ENCODE assay signal across 21 cellular contexts in the genomic region with DNA sequence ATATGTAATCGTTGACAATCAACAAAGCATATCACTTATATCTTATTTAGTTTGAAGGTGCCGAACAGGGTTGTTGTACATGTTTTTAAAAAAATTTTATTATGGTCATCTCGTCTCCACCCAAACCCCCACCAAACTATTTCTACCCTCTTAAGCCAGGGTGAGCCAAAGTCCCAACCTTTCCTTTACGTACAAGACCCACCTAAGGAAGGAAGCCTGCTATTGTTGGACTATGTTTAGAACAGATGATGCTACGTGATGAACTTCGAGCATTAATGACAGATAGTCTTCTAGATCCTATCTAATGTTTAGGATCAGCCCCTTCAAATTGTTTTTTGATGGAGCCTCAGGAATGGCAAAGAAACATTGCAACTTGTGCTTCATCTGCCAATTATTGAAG. TPM values are rescaled to one million over a fixed set of nuclear protein-coding genes. Genes with fewer than 3 reads are reported as not detected.
DNase-seq lines count a peak whose midpoint lies in the region; ATAC-seq and TF ChIP-seq lines count a peak whose summit lies in the region.
"Had no signal": no experiment of that assay in that cellular context is flagged by ENCODE, and none has a peak within 500 bp of the region (broad histone marks: within the 10 kb centered on the region; RNA-seq: fewer than 3 reads in every experiment).

No MANE protein-coding gene starts in this region.

- TF ChIP-seq CTCF in heart left ventricle (IDR thresholded peaks at IDR 0.05): no peak
- no peak for TF ChIP-seq CTCF in parathyroid adenoma (IDR thresholded peaks at IDR 0.05)

- H3K4me1 Mint-ChIP-seq in stimulated activated effector memory CD8-positive, alpha-beta T cell treated with anti-CD3 and anti-CD28 coated beads, Interleukin-12 subunit alpha, Interleukin-12 subunit beta, amount 100 ng/mL, for 72 hours: peaks cover 17% of the 10 kb centered on the region
- H3K4me1 Mint-ChIP-seq: CD4-positive, CD25-positive, alpha-beta regulatory T cell had no signal

- peak overlapping the region in 11 of 12 donors; percentile 68 to 92 (median 82) for H3K27ac ChIP-seq in heart left ventricle
- H3K27ac ChIP-seq in right cardiac atrium (ENCODE audit: low read length): no peak overlapping the region
- H3K27ac ChIP-seq in parathyroid adenoma: peak overlapping the region; percentile 42
- H3K27ac ChIP-seq: 22Rv1, BLaER1, C4-2B had no signal

- DNase-seq in heart left ventricle: no peak
- no peak for DNase-seq in right cardiac atrium
- no peak for DNase-seq in left ventricle myocardium superior
- DNase-seq in Right ventricle myocardium superior: no peak
- DNase-seq in stimulated activated effector memory CD8-positive, alpha-beta T cell treated with anti-CD3 and anti-CD28 coated beads, Interleukin-12 subunit alpha, Interleukin-12 subunit beta, amount 100 ng/mL, for 72 hours (ENCODE audit: low spot score in 2 of 2): no peak
- DNase-seq: Caco-2; CD4-positive, CD25-positive, alpha-beta regulatory T cell; CD8-positive, alpha-beta T cell; DMS153; DND-41; GOT3; HFFc6 had no signal

- no peak overlapping the region for H2AFZ ChIP-seq in parathyroid adenoma

- no peaks in the 10 kb centered on the region for H3K9me3 Mint-ChIP-seq in stimulated activated effector memory CD8-positive, alpha-beta T cell treated with anti-CD3 and anti-CD28 coated beads, Interleukin-12 subunit alpha, Interleukin-12 subunit beta, amount 100 ng/mL, for 72 hours
- H3K9me3 Mint-ChIP-seq: CD8-positive, alpha-beta T cell had no signal

- peak in 3 of 4 donors; percentile 30 to 76 (median 46) for ATAC-seq in heart left ventricle
- ATAC-seq in right cardiac atrium: no peak
- peak; percentile 47 for ATAC-seq in left ventricle myocardium superior
- no peak for ATAC-seq in Right ventricle myocardium superior (ENCODE audit: poor library complexity)
- ATAC-seq in stimulated activated effector memory CD8-positive, alpha-beta T cell treated with anti-CD3 and anti-CD28 coated beads, Interleukin-12 subunit alpha, Interleukin-12 subunit beta, amount 100 ng/mL, for 72 hours: no peak
- no peak for ATAC-seq in GM18868 (IDR thresholded peaks at IDR 0.05; ENCODE audit: unreplicated experiment)
- ATAC-seq in GM21723 (IDR thresholded peaks at IDR 0.05; ENCODE audit: unreplicated experiment): no peak
- ATAC-seq: CD8-positive, alpha-beta T cell had no signal

- no peaks in the 10 kb centered on the region for H3K36me3 Mint-ChIP-seq in stimulated activated effector memory CD8-positive, alpha-beta T cell treated with anti-CD3 and anti-CD28 coated beads, Interleukin-12 subunit alpha, Interleukin-12 subunit beta, amount 100 ng/mL, for 72 hours
- H3K36me3 Mint-ChIP-seq: CD4-positive, CD25-positive, alpha-beta regulatory T cell; CD8-positive, alpha-beta T cell had no signal

- no peak for TF ChIP-seq POLR2A in heart left ventricle (IDR thresholded peaks at IDR 0.05)

- no peaks in the 10 kb centered on the region for H3K27me3 ChIP-seq in heart left ventricle
- no peaks in the 10 kb centered on the region for H3K27me3 ChIP-seq in right cardiac atrium (ENCODE audit: control insufficient read depth, insufficient read depth)
- no peaks in the 10 kb centered on the region for H3K27me3 ChIP-seq in parathyroid adenoma (ENCODE audit: control insufficient read depth, insufficient read depth, low read length)
- H3K27me3 ChIP-seq: BLaER1 had no signal

- H3K4me1 ChIP-seq in heart left ventricle (peaks cover 0 to 86% (median 62%) of the 10 kb centered on the region in 12 donors), right cardiac atrium (ENCODE audit: control insufficient read depth, insufficient read depth, low read length) (peaks cover 24% of the 10 kb centered on the region), parathyroid adenoma (no peaks in the 10 kb centered on the region)
- H3K4me1 ChIP-seq: HAP-1 had no signal

- H3K36me3 ChIP-seq in heart left ventricle: peaks cover 0 to 9% (median 0%) of the 10 kb centered on the region in 9 donors
- H3K36me3 ChIP-seq in parathyroid adenoma (ENCODE audit: control insufficient read depth, insufficient read depth, low read length): no peaks in the 10 kb centered on the region
- H3K36me3 ChIP-seq: BLaER1, HAP-1 had no signal

- intact Hi-C loops in heart left ventricle (cut with DNase I) (loop anchor here in 5 of 10 donors (5.0 kb wide), 1 partner anchor 41 kb away; no protein-coding TSS in a partner anchor), right cardiac atrium (cut with DNase I) (no loop called here), left ventricle myocardium superior (cut with micrococcal nuclease) (no loop called here), Right ventricle myocardium superior (cut with DNase I) (no loop called here)

- no peak overlapping the region for H3K9ac ChIP-seq in parathyroid adenoma
- H3K9ac ChIP-seq: BLaER1 had no signal

- H3K4me3 Mint-ChIP-seq in stimulated activated effector memory CD8-positive, alpha-beta T cell treated with anti-CD3 and anti-CD28 coated beads, Interleukin-12 subunit alpha, Interleukin-12 subunit beta, amount 100 ng/mL, for 72 hours: no peak overlapping the region
- H3K4me3 Mint-ChIP-seq: B cell; CD4-positive, CD25-positive, alpha-beta regulatory T cell; CD8-positive, alpha-beta T cell; HFFc6 had no signal

- WGBS in heart left ventricle, 4 donors: 57 to 67% (median 64%) methylated on average over 6 of the region's 6 CpGs
- WGBS in right cardiac atrium: 72% methylated on average over 6 of the region's 6 CpGs

- peak overlapping the region; percentile 69 for H3K27ac Mint-ChIP-seq in stimulated activated effector memory CD8-positive, alpha-beta T cell treated with anti-CD3 and anti-CD28 coated beads, Interleukin-12 subunit alpha, Interleukin-12 subunit beta, amount 100 ng/mL, for 72 hours
- H3K27ac Mint-ChIP-seq: B cell, HFFc6 had no signal

- H3K4me3 ChIP-seq in heart left ventricle (no peak overlapping the region), right cardiac atrium (ENCODE audit: low read length) (no peak overlapping the region), parathyroid adenoma (ENCODE audit: low read depth, low read length) (no peak overlapping the region)
- H3K4me3 ChIP-seq: BLaER1, HAP-1 had no signal

- H3K9me3 ChIP-seq in heart left ventricle (peaks cover 0 to 10% (median 0%) of the 10 kb centered on the region in 12 donors), right cardiac atrium (ENCODE audit: control insufficient read depth, low read length) (no peaks in the 10 kb centered on the region), parathyroid adenoma (ENCODE audit: control insufficient read depth, low read length) (no peaks in the 10 kb centered on the region)
- H3K9me3 ChIP-seq: BLaER1, Caco-2, HAP-1 had no signal

- no peaks in the 10 kb centered on the region for H3K79me2 ChIP-seq in parathyroid adenoma

- no peak overlapping the region for H3K4me2 ChIP-seq in parathyroid adenoma (ENCODE audit: low read length)

RNA-seq across cellular contexts. Expression of a gene that starts 44.4 kb away (rescaled TPM):
- total RNA-seq in heart left ventricle (100 to 1,000 TPM; 213 to 381 (median 247) TPM), right cardiac atrium (100 to 1,000 TPM; 115 to 150 (median 124) TPM), left ventricle myocardium superior (272 TPM), Right ventricle myocardium superior (279 TPM)
- polyA plus RNA-seq in heart left ventricle (10 to 100 TPM; 63.0 to 63.2 TPM), right cardiac atrium (60.5 TPM)
- total RNA-seq: HFFc6 had no signal
- polyA plus RNA-seq: AG04450 had no signal

Comparison
In these comparisons a context has a peak if more than half of its experiments do, and no peak if none do; other contexts are left out.
1. ATAC-seq: peak in heart left ventricle (3 of 4) and left ventricle myocardium superior (single experiment); none in right cardiac atrium (0 of 2), Right ventricle myocardium superior (single experiment), stimulated activated effector memory CD8-positive, alpha-beta T cell treated with anti-CD3 and anti-CD28 coated beads, Interleukin-12 subunit alpha, Interleukin-12 subunit beta, amount 100 ng/mL, for 72 hours (single experiment), GM18868 (single experiment) and GM21723 (single experiment).